In the genomic region with DNA sequence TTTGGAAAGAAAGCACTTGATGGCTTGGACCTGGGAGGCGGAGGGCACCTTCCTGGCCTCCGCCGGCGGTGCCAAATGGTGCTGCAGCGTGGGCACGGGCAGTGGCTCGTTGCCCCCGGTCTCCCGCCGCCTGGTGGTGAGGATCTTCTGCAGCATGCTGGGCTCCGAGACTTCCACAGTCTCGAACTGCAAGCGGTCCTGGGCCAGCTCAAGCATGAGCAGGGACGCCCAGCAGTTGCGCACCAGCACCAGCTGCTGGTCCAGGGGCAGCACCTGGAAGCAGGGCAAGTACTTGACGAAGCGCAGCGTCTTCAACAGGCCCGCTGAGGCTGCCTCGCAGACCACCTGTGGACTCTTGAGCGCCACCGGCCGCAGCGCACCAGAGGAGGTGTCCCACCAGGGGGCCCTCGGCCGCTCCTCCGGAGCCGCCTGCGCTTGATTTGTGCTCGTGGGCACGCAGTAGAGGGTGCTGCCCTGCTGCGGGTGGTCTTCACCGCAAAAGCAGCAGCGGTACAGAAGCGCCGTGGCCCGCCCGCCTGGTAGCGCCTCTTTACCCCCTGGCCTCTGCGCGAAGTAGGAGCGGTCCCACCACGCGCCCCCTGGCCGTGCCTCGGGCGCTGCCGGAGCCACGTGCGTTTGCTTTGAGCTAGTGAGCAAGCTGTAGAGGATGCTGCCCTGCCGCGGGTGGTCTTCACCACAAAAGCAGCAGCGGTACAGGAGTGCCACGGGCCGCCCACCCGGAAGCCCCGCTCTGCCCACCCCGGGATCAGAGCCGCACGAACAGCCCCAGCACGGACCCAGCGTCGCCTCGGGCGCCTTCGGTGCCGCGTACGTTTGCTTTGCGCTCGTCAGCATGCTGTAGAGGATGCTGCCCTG, we compare ENCODE assay signal across 9 cellular contexts. TPM values are rescaled to one million over a fixed set of nuclear protein-coding genes. Genes with fewer than 3 reads are reported as not detected.
A peak's percentile ranks its signal among the peaks of the same experiment; 100 is the strongest.
DNase-seq lines count a peak whose midpoint lies in the region; ATAC-seq and TF ChIP-seq lines count a peak whose summit lies in the region.
"Had no signal": no experiment of that assay in that cellular context is flagged by ENCODE, and none has a peak within 500 bp of the region (broad histone marks: within the 10 kb centered on the region; RNA-seq: fewer than 3 reads in every experiment).

No MANE protein-coding gene starts in this region.

- H3F3A ChIP-seq in GM23248 (ENCODE audit: insufficient read depth), result no peaks in the 10 kb centered on the region

- H3K27me3 ChIP-seq in GM23248 (replicated peaks; ENCODE audit: insufficient read depth), result no peaks in the 10 kb centered on the region

- no peaks in the 10 kb centered on the region for H3K36me3 ChIP-seq in GM23248 (ENCODE audit: low read depth)
- H3K36me3 ChIP-seq: sigmoid colon had no signal

- no peak overlapping the region for H3K27ac Mint-ChIP-seq in WTC11

- H3K36me3 Mint-ChIP-seq in WTC11, result no peaks in the 10 kb centered on the region

- 3 to 4% methylated on average over 24 to 34 of the region's 71 CpGs for WGBS in GM23248 (ENCODE audit: low coverage in 1 of 2, low lambda C conversion rate in 2 of 2, missing lambda C conversion rate in 2 of 2), 2 experiments

- H3K27ac ChIP-seq in GM23248, result no peak overlapping the region
- H3K27ac ChIP-seq: sigmoid colon had no signal

- CTCF ChIA-PET in WTC11 (lab: Charles Lee), result interaction anchor here (0.9 kb wide), 1 partner anchor 167 kb away, joined by 3 read pairs; no protein-coding TSS in a partner anchor

- peaks cover under 1% of the 10 kb centered on the region for H3K4me1 Mint-ChIP-seq in WTC11

- TF ChIP-seq CTCF in WTC11 (IDR thresholded peaks at IDR 0.05), result peak; percentile 24; the same call in 1 of the 2 replicates

- no peaks in the 10 kb centered on the region for H3K9me2 ChIP-seq in GM23248 (ENCODE audit: insufficient read depth)

- H3K4me3 ChIP-seq in GM23248, result peak overlapping the region; percentile 54

- peak overlapping the region; percentile 61 for H3K4me2 ChIP-seq in GM23248 (ENCODE audit: unreplicated experiment)

- H3K9me3 ChIP-seq in GM23248 (ENCODE audit: low read depth), result no peaks in the 10 kb centered on the region
- H3K9me3 ChIP-seq: sigmoid colon had no signal

- in situ Hi-C loops in GM23248 (cut with MboI), result no loop called here

- peak; percentile 82 for ATAC-seq in WTC11
- ATAC-seq in HG03521 (IDR thresholded peaks at IDR 0.05; ENCODE audit: unreplicated experiment), result no peak
- ATAC-seq in HG02885 (IDR thresholded peaks at IDR 0.05; ENCODE audit: poor library complexity, unreplicated experiment), result no peak

- no peaks in the 10 kb centered on the region for H4K20me1 ChIP-seq in GM23248 (ENCODE audit: insufficient read depth)

- no peak overlapping the region for H3K9ac ChIP-seq in GM23248

- peaks cover 54% of the 10 kb centered on the region for H3K27me3 Mint-ChIP-seq in WTC11 (ENCODE audit: low read depth)

- DNase-seq in AG08395 (ENCODE audit: low spot score) (peak; percentile 8), GM23248 (peak; percentile 45), WTC11 (ENCODE audit: low spot score) (peak; percentile 42), islet precursor cell (peak; percentile 70), NCI-H2171 (lab: John Stamatoyannopoulos, UW) (no peak), NCI-H2029 treated with DMSO at 0.1 percent for 48 hours (lab: John Stamatoyannopoulos, UW) (no peak)
- DNase-seq: sigmoid colon had no signal

- no peaks in the 10 kb centered on the region for H3K79me2 ChIP-seq in GM23248 (ENCODE audit: insufficient read depth)

- H3K4me3 Mint-ChIP-seq in WTC11, result peak overlapping the region; percentile 57

- H3K9me3 Mint-ChIP-seq in WTC11, result no peaks in the 10 kb centered on the region

- POLR2A ChIA-PET in WTC11 (lab: Charles Lee), result no interaction called here

- no peaks in the 10 kb centered on the region for H3K4me1 ChIP-seq in GM23248 (ENCODE audit: insufficient read depth)

- peak overlapping the region; percentile 65 for H2AFZ ChIP-seq in GM23248

TF ChIP-seq in WTC11, 78 proteins besides CTCF, POLR2A, EP300 and RAD21:
- TF ChIP-seq NFE2L1 (CRISPR knock-in tag; IDR thresholded peaks at IDR 0.05), result no peak
- TF ChIP-seq GRHL2 (CRISPR knock-in tag; IDR thresholded peaks at IDR 0.05; ENCODE audit: insufficient replicate concordance, severe bottlenecking), result no peak
- TF ChIP-seq FOXP1 (CRISPR knock-in tag; IDR thresholded peaks at IDR 0.05; ENCODE audit: borderline replicate concordance), result 0 out of 2 replicates have a peak, but pooled peaks have one; percentile 23
- TF ChIP-seq, protein P1, sequence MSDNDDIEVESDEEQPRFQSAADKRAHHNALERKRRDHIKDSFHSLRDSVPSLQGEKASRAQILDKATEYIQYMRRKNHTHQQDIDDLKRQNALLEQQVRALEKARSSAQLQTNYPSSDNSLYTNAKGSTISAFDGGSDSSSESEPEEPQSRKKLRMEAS (CRISPR knock-in tag; IDR thresholded peaks at IDR 0.05), result peak; percentile 24; the same call in 1 of the 2 replicates

RNA-seq across cellular contexts. Expression of a gene that starts 0.7 kb away (rescaled TPM):
- total RNA-seq in GM23248 (2014; rRNA removed; shearing (Covaris generic)), result not detected in 2 replicates
- 0.15 TPM in 1 of 2 replicates, not detected in the other for polyA plus RNA-seq in GM23248 (2016; fragmentation: Nextera tagmentation; extraction: Ambion mirVana)
- 0.09 to 0.20 TPM in 2 of 3 replicates, not detected in the other for total RNA-seq in WTC11 (2021)
- total RNA-seq: sigmoid colon had no signal

Comparison
In these comparisons a context has a peak if more than half of its experiments do, and no peak if none do; other contexts are left out.
1. DNase-seq: peak in AG08395 (single experiment), GM23248 (single experiment), WTC11 (single experiment) and islet precursor cell (single experiment); none in NCI-H2171 (single experiment) and NCI-H2029 treated with DMSO at 0.1 percent for 48 hours (single experiment).